Comparison of ENCODE assay signal across 24 cellular contexts in the genomic region with DNA sequence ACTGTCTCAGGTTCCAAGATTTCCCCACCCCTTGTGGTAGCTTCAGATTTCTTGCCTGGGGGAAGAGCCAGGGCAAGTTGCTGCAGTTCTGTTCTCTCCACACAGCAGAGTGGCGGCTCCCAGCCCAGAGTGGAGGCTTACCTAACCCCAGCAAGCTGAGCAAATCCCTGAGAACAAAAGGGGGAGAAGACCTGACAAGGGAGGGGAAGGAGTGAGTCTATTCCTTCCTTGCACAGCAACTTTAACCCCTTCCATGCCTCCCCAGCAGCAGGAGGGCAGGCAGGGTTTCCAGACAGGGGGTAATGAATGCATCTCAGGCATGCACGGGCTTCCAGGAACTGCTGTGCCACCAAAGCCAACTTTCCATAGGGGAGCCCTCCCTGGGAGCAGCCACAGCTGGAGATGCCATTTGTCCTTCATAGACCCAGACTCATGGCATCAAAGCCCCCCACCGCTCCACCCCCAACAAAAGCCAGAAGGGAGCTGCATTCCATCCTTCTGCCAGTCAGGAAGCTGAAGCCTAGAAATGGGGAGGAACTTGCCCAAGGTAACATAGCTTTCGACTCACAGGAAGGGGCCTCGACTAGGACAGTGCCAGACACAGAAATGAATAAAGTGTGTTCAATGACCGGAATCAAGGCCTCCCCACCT. TPM values are rescaled to one million over a fixed set of nuclear protein-coding genes. Genes with fewer than 3 reads are reported as not detected.
A peak's percentile ranks its signal among the peaks of the same experiment; 100 is the strongest.
DNase-seq lines count a peak whose midpoint lies in the region; ATAC-seq and TF ChIP-seq lines count a peak whose summit lies in the region.
"Had no signal": no experiment of that assay in that cellular context is flagged by ENCODE, and none has a peak within 500 bp of the region (broad histone marks: within the 10 kb centered on the region; RNA-seq: fewer than 3 reads in every experiment).

No MANE protein-coding gene starts in this region.

- H3K27ac ChIP-seq in neuronal stem cell (replicated peaks; ENCODE audit: low read length), result peak overlapping the region; percentile 60
- no peak overlapping the region for H3K27ac ChIP-seq in ovary
- H3K27ac ChIP-seq in GM23248, result no peak overlapping the region
- H3K27ac ChIP-seq: thoracic aorta had no signal

- peak; percentile 78 for DNase-seq in HPDE6-E6E7 (ENCODE audit: extremely low spot score)
- DNase-seq in WTC11 (ENCODE audit: low spot score), result peak; percentile 40
- DNase-seq in neuronal stem cell (ENCODE audit: low spot score), result peak; percentile 48
- DNase-seq in nephron progenitor cell, result no peak
- DNase-seq in ovary, result no peak
- no peak for DNase-seq in GM23248
- DNase-seq: activated CD4-positive, CD25-positive, alpha-beta regulatory T cell; activated CD8-positive, alpha-beta memory T cell treated with anti-CD3 and anti-CD28 coated beads for 24 hours; AML-193; Calu3; cerebellar nuclear complex; KBM-7; kidney glomerular epithelial cell; NCI-H1048; NCI-H2171; stimulated activated CD4-positive, alpha-beta T cell treated with anti-CD3 and anti-CD28 coated beads, Interleukin-4, amount 100 ng/mL, for 24 hours; stimulated activated CD8-positive, alpha-beta memory T cell treated with anti-CD3 and anti-CD28 coated beads, Interleukin-4, amount 100 ng/mL, for 48 hours; T-helper 1 cell had no signal

- H3K9me3 ChIP-seq in neuronal stem cell (replicated peaks in 1 of 2; ENCODE audit: control insufficient read depth in 2 of 2, insufficient read depth in 1 of 2, low read depth in 1 of 2, low read length in 2 of 2) (no peaks in the 10 kb centered on the region), ovary (no peaks in the 10 kb centered on the region), GM23248 (ENCODE audit: low read depth) (no peaks in the 10 kb centered on the region)
- H3K9me3 ChIP-seq: thoracic aorta had no signal

- no peaks in the 10 kb centered on the region for H4K20me1 ChIP-seq in GM23248 (ENCODE audit: insufficient read depth)

- H3F3A ChIP-seq in GM23248 (ENCODE audit: insufficient read depth), result no peaks in the 10 kb centered on the region

- H3K4me3 Mint-ChIP-seq in WTC11, result no peak overlapping the region
- no peak overlapping the region for H3K4me3 Mint-ChIP-seq in nephron progenitor cell
- H3K4me3 Mint-ChIP-seq: activated T-helper 17 cell treated with anti-CD3 and anti-CD28 coated beads, Interleukin-2, amount 50 U/mL, for 72 hours had no signal

- H4K8ac ChIP-seq in neuronal stem cell (ENCODE audit: low read depth, low read length), result no peak overlapping the region

- H2BK15ac ChIP-seq in neuronal stem cell (ENCODE audit: low read length), result no peak overlapping the region

- WGBS in neuronal stem cell (ENCODE audit: extremely low coverage in 2 of 2, insufficient read length in 2 of 2, insufficient replicate concordance in 1 of 2), 2 donors, result no CpG with 5 or more reads among the region's 6 CpGs
- 55 to 72% (median 61%) methylated on average over 6 of the region's 6 CpGs for WGBS in ovary, 3 donors
- WGBS in GM23248 (ENCODE audit: low coverage in 1 of 2, low lambda C conversion rate in 2 of 2, missing lambda C conversion rate in 2 of 2), 2 experiments, result 42 to 49% methylated on average over 6 of the region's 6 CpGs

- TF ChIP-seq CTCF in WTC11 (IDR thresholded peaks at IDR 0.05), result no peak
- no peak for TF ChIP-seq CTCF in nephron progenitor cell (IDR thresholded peaks at IDR 0.05)
- TF ChIP-seq CTCF in ovary (IDR thresholded peaks at IDR 0.05), result no peak

- H3K27ac Mint-ChIP-seq in WTC11 (no peak overlapping the region), nephron progenitor cell (no peak overlapping the region)
- H3K27ac Mint-ChIP-seq: activated T-helper 17 cell treated with anti-CD3 and anti-CD28 coated beads, Interleukin-2, amount 50 U/mL, for 72 hours had no signal

- in situ Hi-C loops in GM23248 (cut with MboI), result no loop called here

- peak; percentile 90 for ATAC-seq in WTC11
- ATAC-seq in esophagus mucosa, result peak; percentile 73
- no peak for ATAC-seq in GM21367 (IDR thresholded peaks at IDR 0.05; ENCODE audit: unreplicated experiment)
- ATAC-seq: activated T-helper 17 cell treated with anti-CD3 and anti-CD28 coated beads, Interleukin-2, amount 50 U/mL, for 72 hours had no signal

- H3K4me1 Mint-ChIP-seq in WTC11, result peaks cover 38% of the 10 kb centered on the region
- H3K4me1 Mint-ChIP-seq in nephron progenitor cell, result peaks cover 32% of the 10 kb centered on the region

- H3K9me3 Mint-ChIP-seq in WTC11 (peaks cover 4% of the 10 kb centered on the region; the same call in 1 of the 2 replicates), nephron progenitor cell (no peaks in the 10 kb centered on the region)
- H3K9me3 Mint-ChIP-seq: activated T-helper 17 cell treated with anti-CD3 and anti-CD28 coated beads, Interleukin-2, amount 50 U/mL, for 72 hours had no signal

- no peaks in the 10 kb centered on the region for H3K79me2 ChIP-seq in GM23248 (ENCODE audit: insufficient read depth)

- POLR2A ChIA-PET in WTC11 (lab: Charles Lee), result interaction anchor here (0.5 to 1.1 kb wide), 3 partner anchors 15 to 74 kb away, joined by 3 to 4 read pairs (median 3); no protein-coding TSS in a partner anchor

- H2AFZ ChIP-seq in neuronal stem cell (ENCODE audit: low read length) (peak overlapping the region; percentile 5), GM23248 (no peak overlapping the region)

- H3K9ac ChIP-seq in neuronal stem cell (ENCODE audit: low read depth, low read length, poor library complexity) (no peak overlapping the region), GM23248 (no peak overlapping the region)

- no peaks in the 10 kb centered on the region for H3K36me3 Mint-ChIP-seq in WTC11
- no peaks in the 10 kb centered on the region for H3K36me3 Mint-ChIP-seq in nephron progenitor cell (ENCODE audit: low read depth)

- no peak overlapping the region for H3K14ac ChIP-seq in neuronal stem cell (ENCODE audit: low read length)

- no peak overlapping the region for H2BK120ac ChIP-seq in neuronal stem cell (ENCODE audit: low read depth, low read length)

- no peak overlapping the region for H3K23ac ChIP-seq in neuronal stem cell (ENCODE audit: low read depth, low read length, poor library complexity)

- no peaks in the 10 kb centered on the region for H3K79me1 ChIP-seq in neuronal stem cell (ENCODE audit: low read depth, low read length)

- H3K36me3 ChIP-seq in neuronal stem cell (replicated peaks in 1 of 2; ENCODE audit: control insufficient read depth in 2 of 2, insufficient read depth in 2 of 2, low read length in 2 of 2), result no peaks in the 10 kb centered on the region
- H3K36me3 ChIP-seq in ovary, result no peaks in the 10 kb centered on the region
- H3K36me3 ChIP-seq in GM23248 (ENCODE audit: low read depth), result no peaks in the 10 kb centered on the region
- H3K36me3 ChIP-seq: thoracic aorta had no signal

- no peak overlapping the region for H2BK5ac ChIP-seq in neuronal stem cell (ENCODE audit: low read length)

- TF ChIP-seq EP300 in ovary (IDR thresholded peaks at IDR 0.05), result no peak

- intact Hi-C loops in ovary (cut with DNase I), result no loop called here

- no peak overlapping the region for H4K91ac ChIP-seq in neuronal stem cell (ENCODE audit: low read depth, low read length, poor library complexity)

- H3K9me2 ChIP-seq in GM23248 (ENCODE audit: insufficient read depth), result no peaks in the 10 kb centered on the region

- H3K4me3 ChIP-seq in neuronal stem cell (ENCODE audit: low read length in 2 of 2), result no peak overlapping the region
- H3K4me3 ChIP-seq in ovary, result no peak overlapping the region
- no peak overlapping the region for H3K4me3 ChIP-seq in GM23248
- H3K4me3 ChIP-seq: thoracic aorta had no signal

- H2BK12ac ChIP-seq in neuronal stem cell (ENCODE audit: low read length), result no peak overlapping the region

- H3K27me3 Mint-ChIP-seq in WTC11 (ENCODE audit: low read depth) (no peaks in the 10 kb centered on the region; the same call in 1 of the 2 replicates), nephron progenitor cell (ENCODE audit: low read depth, poor library complexity) (peaks cover 13% of the 10 kb centered on the region)

- CTCF ChIA-PET in WTC11 (lab: Charles Lee), result interaction anchor here (0.6 to 3.7 kb wide), 8 partner anchors 18 to 319 kb away, joined by 3 to 26 read pairs (median 5); no protein-coding TSS in a partner anchor

- H2AK5ac ChIP-seq in neuronal stem cell (ENCODE audit: low read depth, low read length), result no peak overlapping the region

- TF ChIP-seq POLR2A in ovary (IDR thresholded peaks at IDR 0.05), result no peak

- H3K4ac ChIP-seq in neuronal stem cell (ENCODE audit: low read length), result no peak overlapping the region

- no peak overlapping the region for H3K18ac ChIP-seq in neuronal stem cell (ENCODE audit: low read length)

- H3K27me3 ChIP-seq in neuronal stem cell (ENCODE audit: control insufficient read depth in 3 of 3, insufficient read depth in 3 of 3, low read depth in 1 of 3, low read length in 3 of 3) (peaks cover 0 to 10% (median 0%) of the 10 kb centered on the region in 3 experiments), ovary (no peaks in the 10 kb centered on the region), GM23248 (replicated peaks; ENCODE audit: insufficient read depth) (0 out of 2 replicates have a peak, but pooled peaks cover 12% of the 10 kb centered on the region)

- H3K4me1 ChIP-seq in neuronal stem cell (ENCODE audit: control insufficient read depth in 2 of 2, insufficient read depth in 1 of 2, low read depth in 1 of 2, low read length in 2 of 2) (peaks cover 0 to 35% of the 10 kb centered on the region in 2 donors), ovary (ENCODE audit: insufficient read depth) (no peaks in the 10 kb centered on the region), GM23248 (ENCODE audit: insufficient read depth) (no peaks in the 10 kb centered on the region)

- no peak overlapping the region for H3K4me2 ChIP-seq in neuronal stem cell (ENCODE audit: insufficient read depth, low read length, poor library complexity, severe bottlenecking)
- no peak overlapping the region for H3K4me2 ChIP-seq in GM23248 (ENCODE audit: unreplicated experiment)

TF ChIP-seq in WTC11, 78 proteins besides CTCF, POLR2A, EP300 and RAD21:
- TF ChIP-seq GABPB1 (CRISPR knock-in tag; IDR thresholded peaks at IDR 0.05) (no peak), TEAD1 (CRISPR knock-in tag; IDR thresholded peaks at IDR 0.05) (peak; percentile 12; the same call in 1 of the 2 replicates), ZNF423 (CRISPR knock-in tag; IDR thresholded peaks at IDR 0.05) (peak; percentile 93)
TF ChIP-seq in WTC11: peak in this region for 2.

RNA-seq across cellular contexts. Expression of a gene that starts 28.8 kb away (rescaled TPM):
- 0.14 to 0.26 TPM (median 0.16 TPM) in 3 replicates for total RNA-seq in WTC11 (2021)
- 82.5 TPM for total RNA-seq in esophagus mucosa
- 0.07 TPM for polyA plus RNA-seq in neuronal stem cell (2013, experiment 1 of 2)
- 0.03 TPM for polyA plus RNA-seq in neuronal stem cell (2013, experiment 2 of 2)
- under 1 TPM in 6 of 7 donors, not detected in 1; 0.03 to 0.74 (median 0.38) TPM for total RNA-seq in ovary
- under 1 TPM; 0.01 to 0.03 TPM for polyA plus RNA-seq in ovary
- not detected in 2 replicates for total RNA-seq in GM23248 (2014; rRNA removed; shearing (Covaris generic))
- not detected in 2 replicates for polyA plus RNA-seq in GM23248 (2016; fragmentation: Nextera tagmentation; extraction: Ambion mirVana)
- total RNA-seq: activated T-helper 17 cell treated with anti-CD3 and anti-CD28 coated beads, Interleukin-2, amount 50 U/mL, for 72 hours; Calu3; endothelial cell of umbilical vein; mononuclear cell had no signal
- polyA plus RNA-seq: endothelial cell of umbilical vein had no signal

Comparison
In these comparisons a context has a peak if more than half of its experiments do, and no peak if none do; other contexts are left out.
1. DNase-seq: peak in HPDE6-E6E7 (single experiment), WTC11 (single experiment) and neuronal stem cell (single experiment); none in nephron progenitor cell (single experiment), ovary (0 of 5) and GM23248 (single experiment).
2. RNA of a gene that starts 28.8 kb away (total RNA-seq): 82.5 TPM in esophagus mucosa (single experiment); 0.14 to 0.26 TPM in WTC11, 0.03 to 0.74 TPM in ovary and not detected in GM23248; every median in the first group is over 10 times any median in the second.